8 cellular contexts compared by ENCODE assay signal in genomic region chr6:166626177-166627038, GRCh38. TPM values are rescaled to one million over a fixed set of nuclear protein-coding genes. Genes with fewer than 3 reads are reported as not detected.
DNase-seq lines count a peak whose midpoint lies in the region; ATAC-seq lines count a peak whose summit lies in the region.

No MANE protein-coding gene starts in this region.

- peak; percentile 23 for DNase-seq in NCI-H2196 (lab: John Stamatoyannopoulos, UW; ENCODE audit: unreplicated experiment)
- DNase-seq in NCI-H2196 treated with DMSO at 0.1 percent for 48 hours (lab: John Stamatoyannopoulos, UW; ENCODE audit: unreplicated experiment) = no peak
- DNase-seq in T-helper 17 cell = peak in 2 of 3 donors; percentile 11 to 13
- peak; percentile 22 for DNase-seq in cerebellum (ENCODE audit: low spot score)
- no peak for DNase-seq in left lobe of liver (ENCODE audit: low spot score)
- DNase-seq in stimulated activated CD4-positive, alpha-beta T cell treated with anti-CD3 and anti-CD28 coated beads, TNF-alpha, amount 100 ng/mL, for 1 hour (ENCODE audit: low read depth in 3 of 3, low spot score in 1 of 3) = peak in 2 of 3 donors; percentile 8 to 14
- no peak for DNase-seq in GOT3 (lab: John Stamatoyannopoulos, UW)

- H3K4me1 Mint-ChIP-seq in T-helper 17 cell = peaks cover 20% of the 10 kb centered on the region

- peaks cover 38% of the 10 kb centered on the region for H3K27me3 Mint-ChIP-seq in T-helper 17 cell

- H3K27ac Mint-ChIP-seq in T-helper 17 cell = no peak overlapping the region

- peak overlapping the region; percentile 80 for H3K4me3 Mint-ChIP-seq in T-helper 17 cell

- no peaks in the 10 kb centered on the region for H3K36me3 Mint-ChIP-seq in T-helper 17 cell (ENCODE audit: low read depth)

- H3K9me3 ChIP-seq in T-helper 17 cell (ENCODE audit: control insufficient read depth, low read length, poor library complexity, severe bottlenecking) = no peaks in the 10 kb centered on the region

- ATAC-seq in HG03565 (IDR thresholded peaks at IDR 0.05; ENCODE audit: unreplicated experiment) (peak; percentile 7), T-helper 17 cell (no peak), left lobe of liver (peak; percentile 22)

RNA-seq across cellular contexts. Expression of gene RPS6KA2, which starts 0.6 kb away (rescaled TPM):
- total RNA-seq in T-helper 17 cell (1 to 10 TPM; 3.3 to 5.9 TPM), cerebellum (16.2 TPM), left lobe of liver (12.4 TPM)

RNA-seq across cellular contexts. Expression of gene RAMACL, which starts 39.9 kb away (rescaled TPM):
- total RNA-seq in T-helper 17 cell (under 1 TPM; 0.44 to 0.82 TPM), cerebellum (3.5 TPM), left lobe of liver (0.28 TPM)

Comparison
In these comparisons a context has a peak if more than half of its experiments do, and no peak if none do; other contexts are left out.
1. DNase-seq: peak in NCI-H2196 (single experiment), T-helper 17 cell (2 of 3), cerebellum (single experiment) and stimulated activated CD4-positive, alpha-beta T cell treated with anti-CD3 and anti-CD28 coated beads, TNF-alpha, amount 100 ng/mL, for 1 hour (2 of 3); none in NCI-H2196 treated with DMSO at 0.1 percent for 48 hours (single experiment), left lobe of liver (single experiment) and GOT3 (single experiment).